ENCODE assay signal across 8 cellular contexts in the genomic region with DNA sequence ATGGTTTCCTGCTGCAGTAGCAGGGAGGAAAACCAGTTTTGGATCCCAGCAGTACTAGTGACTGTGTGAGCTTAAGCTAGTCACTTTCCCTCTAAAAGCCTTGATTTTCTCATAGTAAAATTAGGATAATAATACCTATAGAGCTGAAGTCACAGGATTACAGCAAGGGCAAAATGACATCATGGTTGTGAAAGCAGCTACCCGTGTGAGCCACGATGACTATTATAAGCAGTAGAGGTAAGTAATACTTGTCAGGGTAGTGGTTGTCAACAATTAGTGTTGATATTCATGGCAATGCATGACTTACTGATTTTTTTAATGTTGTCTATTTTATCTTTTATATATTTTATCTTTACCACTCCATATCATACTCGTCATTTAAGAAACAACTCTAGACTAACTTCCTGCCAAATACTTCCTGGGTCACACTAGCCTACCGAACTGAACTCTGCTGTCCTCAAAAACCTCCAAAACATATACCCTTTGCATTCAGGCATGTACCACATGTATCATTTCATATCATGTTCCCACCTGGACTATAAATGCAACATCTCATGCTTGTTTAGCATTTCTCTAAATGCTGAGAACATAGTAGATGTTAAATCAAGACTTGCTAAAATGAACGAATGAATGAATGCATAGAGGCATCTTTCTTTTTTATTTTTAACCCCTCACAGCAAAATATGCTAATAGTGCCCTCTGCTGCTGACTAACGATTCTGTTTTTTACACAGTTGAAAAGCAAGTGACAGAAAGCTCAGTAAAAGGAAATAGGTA.
DNase-seq lines count a peak whose midpoint lies in the region; ATAC-seq lines count a peak whose summit lies in the region.

No MANE protein-coding gene starts in this region.

- H3K4me3 ChIP-seq in Jurkat, Clone E6-1 (ENCODE audit: low read length) = no peak overlapping the region

- peak; percentile 44 to 56 for ATAC-seq in activated CD4-positive, CD25-positive, alpha-beta regulatory T cell treated with anti-CD3 and anti-CD28 coated beads, Interleukin-2, amount 50 U/mL, for 24 hours
- no peak for ATAC-seq in GM21786 (IDR thresholded peaks at IDR 0.05; ENCODE audit: unreplicated experiment)
- no peak for ATAC-seq in HG03439 (IDR thresholded peaks at IDR 0.05; ENCODE audit: unreplicated experiment)

- DNase-seq in activated CD4-positive, CD25-positive, alpha-beta regulatory T cell treated with anti-CD3 and anti-CD28 coated beads, Interleukin-2, amount 50 U/mL, for 72 hours = no peak
- DNase-seq in Jurkat, Clone E6-1 (ENCODE audit: low read depth, low spot score) = peak; percentile 3
- DNase-seq in SW480 (ENCODE audit: low spot score) (peak; percentile 43), kidney tubule cell (ENCODE audit: low spot score) (peak; percentile 64), inferior parietal cortex (ENCODE audit: extremely low spot score) (no peak)

Comparison
In these comparisons a context has a peak if more than half of its experiments do, and no peak if none do; other contexts are left out.
1. ATAC-seq: peak in activated CD4-positive, CD25-positive, alpha-beta regulatory T cell treated with anti-CD3 and anti-CD28 coated beads, Interleukin-2, amount 50 U/mL, for 24 hours (2 of 2); none in GM21786 (single experiment) and HG03439 (single experiment).
2. DNase-seq: peak in Jurkat, Clone E6-1 (single experiment), SW480 (single experiment) and kidney tubule cell (single experiment); none in activated CD4-positive, CD25-positive, alpha-beta regulatory T cell treated with anti-CD3 and anti-CD28 coated beads, Interleukin-2, amount 50 U/mL, for 72 hours (single experiment) and inferior parietal cortex (single experiment).